ENCODE assay signal across 35 cellular contexts in the genomic region with DNA sequence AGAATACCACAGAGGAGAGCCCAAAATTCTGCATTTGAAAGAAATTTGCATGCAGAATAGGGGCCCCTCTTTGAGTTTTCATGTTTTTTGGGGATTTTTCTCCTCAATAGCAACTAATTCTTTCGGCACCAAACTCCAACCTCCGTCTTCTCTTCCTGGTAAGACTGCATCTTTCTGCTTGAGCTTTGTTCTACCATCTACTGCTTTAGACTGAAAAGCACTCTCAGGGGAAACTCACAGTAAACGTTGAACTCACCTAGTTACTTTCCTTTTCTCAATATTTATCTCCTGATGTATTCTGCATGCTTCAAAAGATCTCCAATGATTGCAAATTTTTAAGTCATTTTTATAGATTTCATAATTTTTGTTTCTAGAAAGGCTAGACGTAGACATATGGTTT. TPM values are rescaled to one million over a fixed set of nuclear protein-coding genes. Genes with fewer than 3 reads are reported as not detected.
"Had no signal": no experiment of that assay in that cellular context is flagged by ENCODE, and none has a peak within 500 bp of the region (broad histone marks: within the 10 kb centered on the region; RNA-seq: fewer than 3 reads in every experiment).

No MANE protein-coding gene starts in this region.

- H3K4me2 ChIP-seq: PC-9 had no signal

- H3K4me1 ChIP-seq: adrenal gland, body of pancreas, breast epithelium had no signal

- ATAC-seq: activated CD8-positive, alpha-beta memory T cell treated with anti-CD3 and anti-CD28 coated beads, Interleukin-2, amount 10 ng/mL, durations not matched to agents 7 days and 5 days; activated naive CD4-positive, alpha-beta T cell treated with anti-CD3 and anti-CD28 coated beads, Interleukin-2, amount 50 U/mL, for 72 hours; body of pancreas; K562; Right ventricle myocardium inferior had no signal

- H2AFZ ChIP-seq: PC-9 had no signal

- H3K27me3 ChIP-seq: adrenal gland, breast epithelium had no signal

- FAIRE-seq: astrocyte, K562, RCC 7860 had no signal

- H3K36me3 ChIP-seq: adrenal gland, breast epithelium had no signal

- H3K27ac ChIP-seq: adrenal gland, body of pancreas, breast epithelium, PC-9, RWPE1, VCaP had no signal

- H3K4me3 ChIP-seq: adrenal gland, body of pancreas, breast epithelium, K562, PC-9 had no signal

- DNase-seq: activated B cell treated with CpG ODN at 0.5 μM for 24 hours; activated CD4-positive, alpha-beta memory T cell treated with anti-CD3 and anti-CD28 coated beads, Interleukin-2, amount 10 ng/mL, durations not matched to agents 7 days and 5 days; activated CD4-positive, alpha-beta T cell treated with anti-CD3 and anti-CD28 coated beads for 4 hours; activated CD4-positive, CD25-positive, alpha-beta regulatory T cell treated with anti-CD3 and anti-CD28 coated beads, Interleukin-2, amount 50 U/mL, for 72 hours; activated CD8-positive, alpha-beta memory T cell treated with anti-CD3 and anti-CD28 coated beads for 24 hours; activated CD8-positive, alpha-beta memory T cell treated with anti-CD3 and anti-CD28 coated beads, Interleukin-2, amount 10 ng/mL, durations not matched to agents 7 days and 5 days; activated CD8-positive, alpha-beta memory T cell treated with anti-CD3 and anti-CD28 coated beads, Interleukin-2, amount 50 U/mL, for 48 hours; activated effector memory CD4-positive, alpha-beta T cell treated with Interleukin-2 at 50 U/mL for 16 hours; activated naive CD4-positive, alpha-beta T cell treated with Interleukin-2 at 50 U/mL for 16 hours; activated T-cell treated with anti-CD3 and anti-CD28 coated beads, Interleukin-2, amount 50 U/mL, for 48 hours; adrenal gland; body of pancreas; NCI-H1105; NCI-H1417 treated with DMSO at 0.1 percent for 48 hours; NCI-H187 treated with DMSO at 0.1 percent for 48 hours; NCI-H2081; NCI-H226; NCI-H446 treated with DMSO at 0.1 percent for 48 hours; NCI-H524; PC-9; SIG-M5; SW 1271; T-helper 1 cell; T-helper 2 cell; T-helper 9 cell had no signal

- H3K9me3 ChIP-seq: adrenal gland, body of pancreas, breast epithelium had no signal

RNA-seq across cellular contexts. Expression of a gene that starts 36.9 kb away (rescaled TPM):
- total RNA-seq: MCF 10A had no signal
- polyA plus RNA-seq: K562 had no signal

RNA-seq across cellular contexts. Expression of a gene that starts 37.8 kb away (rescaled TPM):
- total RNA-seq: activated CD4-positive, alpha-beta memory T cell treated with anti-CD3 and anti-CD28 coated beads, Interleukin-2, amount 10 ng/mL, durations not matched to agents 7 days and 5 days; activated naive CD4-positive, alpha-beta T cell treated with anti-CD3 and anti-CD28 coated beads, Interleukin-2, amount 50 U/mL, for 72 hours; astrocyte; body of pancreas; K562; MCF 10A; PC-9; SK-MEL-5 had no signal
- polyA plus RNA-seq: K562 had no signal

RNA-seq across cellular contexts. Expression of a gene that starts 60.0 kb away (rescaled TPM):
- total RNA-seq: activated CD4-positive, alpha-beta memory T cell treated with anti-CD3 and anti-CD28 coated beads, Interleukin-2, amount 10 ng/mL, durations not matched to agents 7 days and 5 days; astrocyte; body of pancreas; K562; MCF 10A; PC-9; SK-MEL-5 had no signal
- polyA plus RNA-seq: K562 had no signal
